ENCODE assay signal across 10 cellular contexts in genomic region chr3:152399374-152399773, GRCh38.
DNase-seq lines count a peak whose midpoint lies in the region; ATAC-seq and TF ChIP-seq lines count a peak whose summit lies in the region.
"Had no signal": no experiment of that assay in that cellular context is flagged by ENCODE, and none has a peak within 500 bp of the region (broad histone marks: within the 10 kb centered on the region; RNA-seq: fewer than 3 reads in every experiment).

No MANE protein-coding gene starts in this region.

- H2AFZ ChIP-seq in fibroblast of lung (ENCODE audit: low read length) = no peak overlapping the region

- CTCF ChIA-PET in activated CD4-positive, alpha-beta T cell treated with anti-CD3 and anti-CD28 coated beads, Interleukin-2, amount 10 ng/mL, durations not matched to agents 7 days and 5 days (lab: Charles Lee) = interaction anchor here (0.6 to 1.5 kb wide), 4 partner anchors 8 to 1092 kb away, joined by 3 read pairs; no protein-coding TSS in a partner anchor

- peak; percentile 25 for ATAC-seq in SK-N-SH treated with all-trans-retinoic acid at 6 μM for 48 hours
- ATAC-seq in stimulated activated naive B cell treated with anti-CD40 and anti-IgM and Interleukin-4, amounts not matched to agents 10 μg/mL and 1 μg/mL and 100 μg/mL, for 72 hours (replicated peaks) = no peak

- TF ChIP-seq POLR2A in suprapubic skin (IDR thresholded peaks at IDR 0.05) = no peak

- H3K4me1 Mint-ChIP-seq in activated CD4-positive, alpha-beta T cell treated with anti-CD3 and anti-CD28 coated beads, Interleukin-2, amount 10 ng/mL, durations not matched to agents 7 days and 5 days = peaks cover 65% of the 10 kb centered on the region
- H3K4me1 Mint-ChIP-seq in stimulated activated naive B cell treated with anti-CD40 and anti-IgM and Interleukin-4, amounts not matched to agents 10 μg/mL and 1 μg/mL and 100 μg/mL, for 72 hours = peaks cover 39 to 67% of the 10 kb centered on the region in 2 donors

- H3K36me3 ChIP-seq in fibroblast of lung (ENCODE audit: control insufficient read depth, insufficient read depth, low read length) (peaks cover 3% of the 10 kb centered on the region), suprapubic skin (no peaks in the 10 kb centered on the region)

- no peak overlapping the region for H3K4me2 ChIP-seq in fibroblast of lung (ENCODE audit: extremely low read depth, insufficient read depth, low read length)

- H3K27me3 ChIP-seq in fibroblast of lung (ENCODE audit: control insufficient read depth, insufficient read depth, low read length) = no peaks in the 10 kb centered on the region
- no peaks in the 10 kb centered on the region for H3K27me3 ChIP-seq in suprapubic skin

- H3K27ac Mint-ChIP-seq in activated CD4-positive, alpha-beta T cell treated with anti-CD3 and anti-CD28 coated beads, Interleukin-2, amount 10 ng/mL, durations not matched to agents 7 days and 5 days = peak overlapping the region; percentile 68
- peak overlapping the region; percentile 11 for H3K27ac Mint-ChIP-seq in stimulated activated naive B cell treated with anti-CD40 and anti-IgM and Interleukin-4, amounts not matched to agents 10 μg/mL and 1 μg/mL and 100 μg/mL, for 72 hours

- no peaks in the 10 kb centered on the region for H4K20me1 ChIP-seq in fibroblast of lung (ENCODE audit: control insufficient read depth, extremely low read depth, insufficient read depth, low read length)

- no peak for DNase-seq in activated CD4-positive, alpha-beta T cell treated with anti-CD3 and anti-CD28 coated beads, Interleukin-2, amount 10 ng/mL, durations not matched to agents 7 days and 5 days
- DNase-seq in activated CD4-positive, alpha-beta T cell treated with anti-CD3 and anti-CD28 coated beads for 48 hours = no peak
- DNase-seq in fibroblast of lung (ENCODE audit: low read depth in 2 of 2) = peak; percentile 61 to 73
- DNase-seq in stimulated activated naive B cell treated with anti-CD40 and anti-IgM and Interleukin-4, amounts not matched to agents 10 μg/mL and 1 μg/mL and 100 μg/mL, for 72 hours = no peak
- DNase-seq in suprapubic skin (ENCODE audit: low spot score in 2 of 2) = no peak
- DNase-seq in KBM-7 = no peak
- DNase-seq in HUDEP-2 (lab: John Stamatoyannopoulos, UW; ENCODE audit: unreplicated experiment in 76 of 76) = no peak
- DNase-seq: activated gamma-delta T cell treated with Interleukin-2 at 50 U/mL for 16 hours, posterior cingulate gyrus had no signal

- H3K4me3 Mint-ChIP-seq in activated CD4-positive, alpha-beta T cell treated with anti-CD3 and anti-CD28 coated beads, Interleukin-2, amount 10 ng/mL, durations not matched to agents 7 days and 5 days = no peak overlapping the region
- H3K4me3 Mint-ChIP-seq in stimulated activated naive B cell treated with anti-CD40 and anti-IgM and Interleukin-4, amounts not matched to agents 10 μg/mL and 1 μg/mL and 100 μg/mL, for 72 hours = no peak overlapping the region

- H3K4me1 ChIP-seq in fibroblast of lung (ENCODE audit: control insufficient read depth, extremely low read depth, insufficient read depth, low read length) (peaks cover 16% of the 10 kb centered on the region), suprapubic skin (peaks cover 80% of the 10 kb centered on the region)

- TF ChIP-seq CTCF in fibroblast of lung (conservative IDR thresholded peaks at IDR 0.05 in 1 of 2, IDR thresholded peaks at IDR 0.05 in 1 of 2; ENCODE audit: low read depth in 1 of 2, low read length in 2 of 2) (no peak), suprapubic skin (IDR thresholded peaks at IDR 0.05) (no peak)

- H3K9ac ChIP-seq in fibroblast of lung (ENCODE audit: insufficient read depth, low read length) = no peak overlapping the region

- peaks cover 3% of the 10 kb centered on the region for H3K9me3 Mint-ChIP-seq in activated CD4-positive, alpha-beta T cell treated with anti-CD3 and anti-CD28 coated beads, Interleukin-2, amount 10 ng/mL, durations not matched to agents 7 days and 5 days
- H3K9me3 Mint-ChIP-seq in stimulated activated naive B cell treated with anti-CD40 and anti-IgM and Interleukin-4, amounts not matched to agents 10 μg/mL and 1 μg/mL and 100 μg/mL, for 72 hours = no peaks in the 10 kb centered on the region

- no peak for TF ChIP-seq EP300 in suprapubic skin (IDR thresholded peaks at IDR 0.05)

- H3K9me3 ChIP-seq in fibroblast of lung (ENCODE audit: control insufficient read depth, insufficient read depth, low read depth, low read length) (no peaks in the 10 kb centered on the region), suprapubic skin (no peaks in the 10 kb centered on the region)

- H3K36me3 Mint-ChIP-seq in activated CD4-positive, alpha-beta T cell treated with anti-CD3 and anti-CD28 coated beads, Interleukin-2, amount 10 ng/mL, durations not matched to agents 7 days and 5 days (ENCODE audit: low read depth) = peaks cover 64% of the 10 kb centered on the region
- peaks cover 45 to 55% of the 10 kb centered on the region in 2 donors for H3K36me3 Mint-ChIP-seq in stimulated activated naive B cell treated with anti-CD40 and anti-IgM and Interleukin-4, amounts not matched to agents 10 μg/mL and 1 μg/mL and 100 μg/mL, for 72 hours

- H3K4me3 ChIP-seq in fibroblast of lung (replicated peaks in 1 of 4; ENCODE audit: control extremely low read depth in 1 of 4, insufficient read depth in 1 of 4, low read depth in 3 of 4, low read length in 4 of 4) (no peak overlapping the region), suprapubic skin (no peak overlapping the region)

- H3K27ac ChIP-seq in fibroblast of lung (ENCODE audit: insufficient read depth, low read length) (no peak overlapping the region), suprapubic skin (no peak overlapping the region)

- no peaks in the 10 kb centered on the region for H3K27me3 Mint-ChIP-seq in activated CD4-positive, alpha-beta T cell treated with anti-CD3 and anti-CD28 coated beads, Interleukin-2, amount 10 ng/mL, durations not matched to agents 7 days and 5 days
- H3K27me3 Mint-ChIP-seq in stimulated activated naive B cell treated with anti-CD40 and anti-IgM and Interleukin-4, amounts not matched to agents 10 μg/mL and 1 μg/mL and 100 μg/mL, for 72 hours = no peaks in the 10 kb centered on the region

- H3K79me2 ChIP-seq in fibroblast of lung (ENCODE audit: control insufficient read depth, insufficient read depth, low read length) = peaks cover 83% of the 10 kb centered on the region

- POLR2A ChIA-PET in activated CD4-positive, alpha-beta T cell treated with anti-CD3 and anti-CD28 coated beads, Interleukin-2, amount 10 ng/mL, durations not matched to agents 7 days and 5 days (lab: Charles Lee) = interaction anchor here (0.6 to 1.2 kb wide), 2 partner anchors 26 to 299 kb away, joined by 3 to 9 read pairs; no protein-coding TSS in a partner anchor

- in situ Hi-C loops in KBM-7 (cut with MboI; ENCODE audit: low pct_unique_long_range_greater_than_20kb, low sequenced_read_pairs) = no loop called here

TF ChIP-seq in SK-N-SH treated with all-trans-retinoic acid at 6 μM for 48 hours, 23 proteins besides CTCF, POLR2A, EP300 and RAD21 (continues in another document):
- TF ChIP-seq ZNF8 (CRISPR knock-in tag; IDR thresholded peaks at IDR 0.05) (no peak), GLIS3 (CRISPR knock-in tag; IDR thresholded peaks at IDR 0.05) (no peak), BACH2 (CRISPR knock-in tag; IDR thresholded peaks at IDR 0.05; ENCODE audit: borderline replicate concordance) (no peak), SNAI2 (CRISPR knock-in tag; IDR thresholded peaks at IDR 0.05) (no peak), ZFP30 (CRISPR knock-in tag; IDR thresholded peaks at IDR 0.05) (no peak), OSR1 (CRISPR knock-in tag; IDR thresholded peaks at IDR 0.05) (no peak), ARNTL (CRISPR knock-in tag; IDR thresholded peaks at IDR 0.05; ENCODE audit: borderline replicate concordance, low read depth) (no peak), ZC3H10 (CRISPR knock-in tag; IDR thresholded peaks at IDR 0.05) (no peak), ISL1 (CRISPR knock-in tag; IDR thresholded peaks at IDR 0.05) (no peak), CSRNP3 (CRISPR knock-in tag; IDR thresholded peaks at IDR 0.05) (no peak), RARB (CRISPR knock-in tag; IDR thresholded peaks at IDR 0.05) (no peak), TSHZ2 (CRISPR knock-in tag; IDR thresholded peaks at IDR 0.05) (no peak)

Comparison
In these comparisons a context has a peak if more than half of its experiments do, and no peak if none do; other contexts are left out.
1. DNase-seq: peak in fibroblast of lung (2 of 2); none in activated CD4-positive, alpha-beta T cell treated with anti-CD3 and anti-CD28 coated beads, Interleukin-2, amount 10 ng/mL, durations not matched to agents 7 days and 5 days (single experiment), activated CD4-positive, alpha-beta T cell treated with anti-CD3 and anti-CD28 coated beads for 48 hours (single experiment), stimulated activated naive B cell treated with anti-CD40 and anti-IgM and Interleukin-4, amounts not matched to agents 10 μg/mL and 1 μg/mL and 100 μg/mL, for 72 hours (single experiment), suprapubic skin (0 of 2), KBM-7 (single experiment) and HUDEP-2 (0 of 76).